ENCODE assay signal across 1 cellular context in the genomic region with DNA sequence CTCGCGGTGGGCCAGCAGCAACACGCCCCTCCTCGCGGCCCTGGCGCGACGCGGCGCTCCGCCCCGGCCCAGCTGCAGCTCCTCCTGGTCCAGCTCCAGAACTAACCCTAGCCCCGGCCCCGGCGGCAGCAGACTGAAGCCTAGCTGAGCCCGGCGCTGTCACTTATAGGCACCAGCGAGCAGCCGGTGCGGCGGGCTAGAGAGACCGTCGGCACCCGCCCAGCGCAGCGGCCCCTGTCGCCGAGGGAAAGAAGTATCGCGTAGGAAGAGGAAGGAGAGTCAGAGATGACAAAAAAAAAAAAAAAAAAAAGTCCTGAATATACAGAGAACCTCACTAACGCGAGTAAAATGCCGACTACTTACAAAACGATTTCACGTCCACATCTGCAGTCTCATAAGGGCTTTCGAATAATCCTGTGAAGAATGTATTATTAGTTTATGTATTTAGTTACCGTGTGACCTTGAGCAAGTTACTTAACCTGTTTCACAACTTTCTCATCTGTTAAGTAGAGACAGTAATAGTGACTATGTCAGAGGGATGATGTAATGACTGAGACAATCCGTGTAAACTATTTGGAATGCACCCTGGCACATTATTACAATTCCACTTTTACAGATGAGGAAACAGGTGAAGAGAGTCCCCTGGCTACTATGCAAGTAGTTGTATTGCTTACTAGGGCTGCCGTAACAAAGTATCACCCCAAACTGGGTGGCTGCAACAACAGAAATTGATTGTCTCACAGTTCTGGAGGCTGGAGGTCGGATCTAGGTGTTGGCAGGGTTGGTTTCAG.
A peak's percentile ranks its signal among the peaks of the same experiment; 100 is the strongest.
TF ChIP-seq lines count a peak whose summit lies in the region.

A gene (minus strand): TSS at position 135 of the 791 bp plus-strand sequence. CDS start 791 bp downstream, outside the sequence.

TF ChIP-seq in HepG2, 621 proteins besides CTCF, POLR2A, EP300 and RAD21 (continued from another document and continues in another):
- no peak for TF ChIP-seq ZNF446 (CRISPR knock-in tag; IDR thresholded peaks at IDR 0.05)
- peak; percentile 99 for TF ChIP-seq TAF1 (CRISPR knock-in tag; IDR thresholded peaks at IDR 0.05)
- TF ChIP-seq ZNF878 (CRISPR knock-in tag; IDR thresholded peaks at IDR 0.05) = peak; percentile 75; the same call in 1 of the 2 replicates
- peak; percentile 79 for TF ChIP-seq SP4 (CRISPR knock-in tag; IDR thresholded peaks at IDR 0.05)
- TF ChIP-seq DMAP1 (CRISPR knock-in tag; IDR thresholded peaks at IDR 0.05) = peak; percentile 58
- no peak for TF ChIP-seq ARID2 (CRISPR knock-in tag; IDR thresholded peaks at IDR 0.05; ENCODE audit: borderline replicate concordance)
- TF ChIP-seq SRSF9 (IDR thresholded peaks at IDR 0.05; ENCODE audit: borderline replicate concordance, insufficient read depth, low read depth, low read length, poor library complexity, severe bottlenecking) = no peak
- peak; percentile 98 for TF ChIP-seq KDM4B (CRISPR knock-in tag; IDR thresholded peaks at IDR 0.05)
- 0 out of 2 replicates have a peak, but pooled peaks have one; percentile 47 for TF ChIP-seq CC2D1A (CRISPR knock-in tag; IDR thresholded peaks at IDR 0.05)
- TF ChIP-seq ZNF17 (CRISPR knock-in tag; IDR thresholded peaks at IDR 0.05) = no peak
- peak; percentile 98 for TF ChIP-seq RBFOX2 (IDR thresholded peaks at IDR 0.05; ENCODE audit: low read depth, low read length)
- no peak for TF ChIP-seq CCAR2 (optimal IDR thresholded peaks at IDR 0.05; ENCODE audit: low read depth, low read length)
- TF ChIP-seq SOX6 (IDR thresholded peaks at IDR 0.05) = no peak
- TF ChIP-seq SOX6 (CRISPR knock-in tag; IDR thresholded peaks at IDR 0.05) = peak; percentile 84
- no peak for TF ChIP-seq ZNF562 (CRISPR knock-in tag; IDR thresholded peaks at IDR 0.05; ENCODE audit: borderline replicate concordance)
- TF ChIP-seq TMF1 (CRISPR knock-in tag; IDR thresholded peaks at IDR 0.05; ENCODE audit: low read depth) = peak; percentile 84; the same call in 1 of the 2 replicates
- TF ChIP-seq THYN1 (CRISPR knock-in tag; IDR thresholded peaks at IDR 0.05; ENCODE audit: borderline replicate concordance, low read depth) = no peak
- TF ChIP-seq SALL2 (CRISPR knock-in tag; IDR thresholded peaks at IDR 0.05) = peak; percentile 95
- no peak for TF ChIP-seq SCMH1 (CRISPR knock-in tag; IDR thresholded peaks at IDR 0.05; ENCODE audit: borderline replicate concordance)
- TF ChIP-seq, protein P1, sequence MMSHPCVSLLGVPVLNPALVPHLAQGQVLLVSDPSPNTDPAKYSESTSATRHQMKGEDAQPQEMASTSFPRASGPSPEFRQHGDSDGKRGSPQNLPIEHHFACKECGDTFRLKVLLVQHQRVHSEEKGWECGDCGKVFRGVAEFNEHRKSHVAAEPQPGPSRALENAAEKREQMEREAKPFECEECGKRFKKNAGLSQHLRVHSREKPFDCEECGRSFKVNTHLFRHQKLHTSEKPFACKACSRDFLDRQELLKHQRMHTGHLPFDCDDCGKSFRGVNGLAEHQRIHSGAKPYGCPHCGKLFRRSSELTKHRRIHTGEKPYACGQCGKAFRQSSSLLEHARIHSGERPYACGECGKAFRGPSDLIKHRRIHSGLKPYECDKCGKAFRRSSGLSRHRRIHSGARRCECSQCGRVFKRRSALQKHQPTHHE (CRISPR knock-in tag; IDR thresholded peaks at IDR 0.05; ENCODE audit: borderline replicate concordance) = peak; percentile 69; the same call in 1 of the 2 replicates
- TF ChIP-seq ZFX (CRISPR knock-in tag; IDR thresholded peaks at IDR 0.05; ENCODE audit: low read depth) = peak; percentile 91
- no peak for TF ChIP-seq ZNF790 (CRISPR knock-in tag; IDR thresholded peaks at IDR 0.05; ENCODE audit: borderline replicate concordance)
- peak; percentile 78 for TF ChIP-seq AGO1 (IDR thresholded peaks at IDR 0.05; ENCODE audit: low read depth, low read length, poor library complexity, severe bottlenecking)
- no peak for TF ChIP-seq KDM1A (CRISPR knock-in tag; IDR thresholded peaks at IDR 0.05)
- TF ChIP-seq, protein P2, sequence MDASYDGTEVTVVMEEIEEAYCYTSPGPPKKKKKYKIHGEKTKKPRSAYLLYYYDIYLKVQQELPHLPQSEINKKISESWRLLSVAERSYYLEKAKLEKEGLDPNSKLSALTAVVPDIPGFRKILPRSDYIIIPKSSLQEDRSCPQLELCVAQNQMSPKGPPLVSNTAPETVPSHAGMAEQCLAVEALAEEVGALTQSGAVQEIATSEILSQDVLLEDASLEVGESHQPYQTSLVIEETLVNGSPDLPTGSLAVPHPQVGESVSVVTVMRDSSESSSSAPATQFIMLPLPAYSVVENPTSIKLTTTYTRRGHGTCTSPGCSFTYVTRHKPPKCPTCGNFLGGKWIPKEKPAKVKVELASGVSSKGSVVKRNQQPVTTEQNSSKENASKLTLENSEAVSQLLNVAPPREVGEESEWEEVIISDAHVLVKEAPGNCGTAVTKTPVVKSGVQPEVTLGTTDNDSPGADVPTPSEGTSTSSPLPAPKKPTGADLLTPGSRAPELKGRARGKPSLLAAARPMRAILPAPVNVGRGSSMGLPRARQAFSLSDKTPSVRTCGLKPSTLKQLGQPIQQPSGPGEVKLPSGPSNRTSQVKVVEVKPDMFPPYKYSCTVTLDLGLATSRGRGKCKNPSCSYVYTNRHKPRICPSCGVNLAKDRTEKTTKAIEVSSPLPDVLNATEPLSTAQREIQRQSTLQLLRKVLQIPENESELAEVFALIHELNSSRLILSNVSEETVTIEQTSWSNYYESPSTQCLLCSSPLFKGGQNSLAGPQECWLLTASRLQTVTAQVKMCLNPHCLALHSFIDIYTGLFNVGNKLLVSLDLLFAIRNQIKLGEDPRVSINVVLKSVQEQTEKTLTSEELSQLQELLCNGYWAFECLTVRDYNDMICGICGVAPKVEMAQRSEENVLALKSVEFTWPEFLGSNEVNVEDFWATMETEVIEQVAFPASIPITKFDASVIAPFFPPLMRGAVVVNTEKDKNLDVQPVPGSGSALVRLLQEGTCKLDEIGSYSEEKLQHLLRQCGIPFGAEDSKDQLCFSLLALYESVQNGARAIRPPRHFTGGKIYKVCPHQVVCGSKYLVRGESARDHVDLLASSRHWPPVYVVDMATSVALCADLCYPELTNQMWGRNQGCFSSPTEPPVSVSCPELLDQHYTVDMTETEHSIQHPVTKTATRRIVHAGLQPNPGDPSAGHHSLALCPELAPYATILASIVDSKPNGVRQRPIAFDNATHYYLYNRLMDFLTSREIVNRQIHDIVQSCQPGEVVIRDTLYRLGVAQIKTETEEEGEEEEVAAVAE (CRISPR knock-in tag; IDR thresholded peaks at IDR 0.05; ENCODE audit: borderline replicate concordance) = peak; percentile 79
- TF ChIP-seq SSRP1 (CRISPR knock-in tag; IDR thresholded peaks at IDR 0.05) = no peak
- TF ChIP-seq, protein P3, sequence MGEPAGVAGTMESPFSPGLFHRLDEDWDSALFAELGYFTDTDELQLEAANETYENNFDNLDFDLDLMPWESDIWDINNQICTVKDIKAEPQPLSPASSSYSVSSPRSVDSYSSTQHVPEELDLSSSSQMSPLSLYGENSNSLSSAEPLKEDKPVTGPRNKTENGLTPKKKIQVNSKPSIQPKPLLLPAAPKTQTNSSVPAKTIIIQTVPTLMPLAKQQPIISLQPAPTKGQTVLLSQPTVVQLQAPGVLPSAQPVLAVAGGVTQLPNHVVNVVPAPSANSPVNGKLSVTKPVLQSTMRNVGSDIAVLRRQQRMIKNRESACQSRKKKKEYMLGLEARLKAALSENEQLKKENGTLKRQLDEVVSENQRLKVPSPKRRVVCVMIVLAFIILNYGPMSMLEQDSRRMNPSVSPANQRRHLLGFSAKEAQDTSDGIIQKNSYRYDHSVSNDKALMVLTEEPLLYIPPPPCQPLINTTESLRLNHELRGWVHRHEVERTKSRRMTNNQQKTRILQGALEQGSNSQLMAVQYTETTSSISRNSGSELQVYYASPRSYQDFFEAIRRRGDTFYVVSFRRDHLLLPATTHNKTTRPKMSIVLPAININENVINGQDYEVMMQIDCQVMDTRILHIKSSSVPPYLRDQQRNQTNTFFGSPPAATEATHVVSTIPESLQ (CRISPR knock-in tag; conservative IDR thresholded peaks at IDR 0.05) = no peak
- TF ChIP-seq ZNF543 (CRISPR knock-in tag; IDR thresholded peaks at IDR 0.05) = no peak
- TF ChIP-seq SMARCE1 (IDR thresholded peaks at IDR 0.05; ENCODE audit: borderline replicate concordance) = no peak
- TF ChIP-seq ZNF556 (CRISPR knock-in tag; IDR thresholded peaks at IDR 0.05; ENCODE audit: borderline replicate concordance) = peak; percentile 74; the same call in 1 of the 2 replicates
- no peak for TF ChIP-seq ZFYVE20 (CRISPR knock-in tag; IDR thresholded peaks at IDR 0.05; ENCODE audit: borderline replicate concordance, low read depth)
- TF ChIP-seq ZFAT (CRISPR knock-in tag; conservative IDR thresholded peaks at IDR 0.05) = 0 out of 2 replicates have a peak, but pooled peaks have one; percentile 52
- TF ChIP-seq TOPORS (CRISPR knock-in tag; IDR thresholded peaks at IDR 0.05) = peak; percentile 73
- no peak for TF ChIP-seq ZNF282 (IDR thresholded peaks at IDR 0.05; ENCODE audit: partially characterized antibody)
- TF ChIP-seq, protein P4, sequence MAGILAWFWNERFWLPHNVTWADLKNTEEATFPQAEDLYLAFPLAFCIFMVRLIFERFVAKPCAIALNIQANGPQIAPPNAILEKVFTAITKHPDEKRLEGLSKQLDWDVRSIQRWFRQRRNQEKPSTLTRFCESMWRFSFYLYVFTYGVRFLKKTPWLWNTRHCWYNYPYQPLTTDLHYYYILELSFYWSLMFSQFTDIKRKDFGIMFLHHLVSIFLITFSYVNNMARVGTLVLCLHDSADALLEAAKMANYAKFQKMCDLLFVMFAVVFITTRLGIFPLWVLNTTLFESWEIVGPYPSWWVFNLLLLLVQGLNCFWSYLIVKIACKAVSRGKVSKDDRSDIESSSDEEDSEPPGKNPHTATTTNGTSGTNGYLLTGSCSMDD (CRISPR knock-in tag; IDR thresholded peaks at IDR 0.05) = peak; percentile 63; the same call in 1 of the 2 replicates
- no peak for TF ChIP-seq PHB2 (IDR thresholded peaks at IDR 0.05; ENCODE audit: partially characterized antibody)
- 0 out of 2 replicates have a peak, but pooled peaks have one; percentile 71 for TF ChIP-seq ZFP37 (CRISPR knock-in tag; IDR thresholded peaks at IDR 0.05; ENCODE audit: borderline replicate concordance)
- TF ChIP-seq, protein P5, sequence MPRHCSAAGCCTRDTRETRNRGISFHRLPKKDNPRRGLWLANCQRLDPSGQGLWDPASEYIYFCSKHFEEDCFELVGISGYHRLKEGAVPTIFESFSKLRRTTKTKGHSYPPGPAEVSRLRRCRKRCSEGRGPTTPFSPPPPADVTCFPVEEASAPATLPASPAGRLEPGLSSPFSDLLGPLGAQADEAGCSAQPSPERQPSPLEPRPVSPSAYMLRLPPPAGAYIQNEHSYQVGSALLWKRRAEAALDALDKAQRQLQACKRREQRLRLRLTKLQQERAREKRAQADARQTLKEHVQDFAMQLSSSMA (CRISPR knock-in tag; IDR thresholded peaks at IDR 0.05) = no peak; the same call in 1 of the 2 replicates
- TF ChIP-seq ETV5 (CRISPR knock-in tag; IDR thresholded peaks at IDR 0.05; ENCODE audit: borderline replicate concordance) = peak; percentile 44; the same call in 1 of the 2 replicates
- TF ChIP-seq ZNF124 (CRISPR knock-in tag; IDR thresholded peaks at IDR 0.05) = 0 out of 2 replicates have a peak, but pooled peaks have one; percentile 74
- TF ChIP-seq ZNF678 (CRISPR knock-in tag; IDR thresholded peaks at IDR 0.05) = no peak
- TF ChIP-seq CEBPB (IDR thresholded peaks at IDR 0.05; ENCODE audit: borderline replicate concordance, low read depth, low read length) = peak; percentile 94
- TF ChIP-seq NFE2 (CRISPR knock-in tag; IDR thresholded peaks at IDR 0.05) = no peak
- no peak for TF ChIP-seq ZNF839 (CRISPR knock-in tag; IDR thresholded peaks at IDR 0.05; ENCODE audit: borderline replicate concordance)
- peak; percentile 93 for TF ChIP-seq SALL1 (CRISPR knock-in tag; IDR thresholded peaks at IDR 0.05)
- no peak for TF ChIP-seq PRPF4 (IDR thresholded peaks at IDR 0.05; ENCODE audit: low read depth, low read length, poor library complexity, severe bottlenecking)
- TF ChIP-seq NCOA5 (CRISPR knock-in tag; IDR thresholded peaks at IDR 0.05) = no peak
- TF ChIP-seq, protein P6, sequence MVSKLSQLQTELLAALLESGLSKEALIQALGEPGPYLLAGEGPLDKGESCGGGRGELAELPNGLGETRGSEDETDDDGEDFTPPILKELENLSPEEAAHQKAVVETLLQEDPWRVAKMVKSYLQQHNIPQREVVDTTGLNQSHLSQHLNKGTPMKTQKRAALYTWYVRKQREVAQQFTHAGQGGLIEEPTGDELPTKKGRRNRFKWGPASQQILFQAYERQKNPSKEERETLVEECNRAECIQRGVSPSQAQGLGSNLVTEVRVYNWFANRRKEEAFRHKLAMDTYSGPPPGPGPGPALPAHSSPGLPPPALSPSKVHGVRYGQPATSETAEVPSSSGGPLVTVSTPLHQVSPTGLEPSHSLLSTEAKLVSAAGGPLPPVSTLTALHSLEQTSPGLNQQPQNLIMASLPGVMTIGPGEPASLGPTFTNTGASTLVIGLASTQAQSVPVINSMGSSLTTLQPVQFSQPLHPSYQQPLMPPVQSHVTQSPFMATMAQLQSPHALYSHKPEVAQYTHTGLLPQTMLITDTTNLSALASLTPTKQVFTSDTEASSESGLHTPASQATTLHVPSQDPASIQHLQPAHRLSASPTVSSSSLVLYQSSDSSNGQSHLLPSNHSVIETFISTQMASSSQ (IDR thresholded peaks at IDR 0.05; ENCODE audit: low read depth) = peak; percentile 29; the same call in 1 of the 2 replicates
- TF ChIP-seq, protein P6 (CRISPR knock-in tag; IDR thresholded peaks at IDR 0.05; ENCODE audit: borderline replicate concordance) = peak; percentile 34; the same call in 1 of the 2 replicates
- TF ChIP-seq MEIS2 (CRISPR knock-in tag; IDR thresholded peaks at IDR 0.05) = peak; percentile 95; the same call in 1 of the 2 replicates
- peak; percentile 96 for TF ChIP-seq ZNF766 (CRISPR knock-in tag; IDR thresholded peaks at IDR 0.05; ENCODE audit: borderline replicate concordance)
- TF ChIP-seq, protein P7, sequence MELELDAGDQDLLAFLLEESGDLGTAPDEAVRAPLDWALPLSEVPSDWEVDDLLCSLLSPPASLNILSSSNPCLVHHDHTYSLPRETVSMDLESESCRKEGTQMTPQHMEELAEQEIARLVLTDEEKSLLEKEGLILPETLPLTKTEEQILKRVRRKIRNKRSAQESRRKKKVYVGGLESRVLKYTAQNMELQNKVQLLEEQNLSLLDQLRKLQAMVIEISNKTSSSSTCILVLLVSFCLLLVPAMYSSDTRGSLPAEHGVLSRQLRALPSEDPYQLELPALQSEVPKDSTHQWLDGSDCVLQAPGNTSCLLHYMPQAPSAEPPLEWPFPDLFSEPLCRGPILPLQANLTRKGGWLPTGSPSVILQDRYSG (CRISPR knock-in tag; IDR thresholded peaks at IDR 0.05) = peak; percentile 89
- TF ChIP-seq HNRNPK (IDR thresholded peaks at IDR 0.05; ENCODE audit: low read depth, low read length, poor library complexity, severe bottlenecking) = peak; percentile 17
- TF ChIP-seq NFE2L2 (IDR thresholded peaks at IDR 0.05; ENCODE audit: low read length) = no peak
